ENCODE assay signal across 22 cellular contexts in genomic region chr9:15889555-15889954, GRCh38.
DNase-seq lines count a peak whose midpoint lies in the region; ATAC-seq and TF ChIP-seq lines count a peak whose summit lies in the region.
"Had no signal": no experiment of that assay in that cellular context is flagged by ENCODE, and none has a peak within 500 bp of the region (broad histone marks: within the 10 kb centered on the region; RNA-seq: fewer than 3 reads in every experiment).

No MANE protein-coding gene starts in this region.

- DNase-seq in cardiac muscle cell (ENCODE audit: low read depth in 1 of 2, low spot score in 1 of 2) (peak; percentile 0 to 86), right cardiac atrium (no peak), astrocyte of the spinal cord (ENCODE audit: low read depth, low spot score) (peak; percentile 32), foreskin keratinocyte (peak; percentile 18 to 52)
- DNase-seq: activated CD4-positive, alpha-beta T cell treated with anti-CD3 and anti-CD28 coated beads, Interleukin-2, amount 50 U/mL, for 48 hours; activated naive CD4-positive, alpha-beta T cell; effector memory CD8-positive, alpha-beta T cell; hypothalamus; NCI-H1092; NCI-H2029 treated with DMSO at 0.1 percent for 48 hours; NCI-H446; SJCRH30; stimulated activated CD4-positive, alpha-beta T cell treated with anti-CD3 and anti-CD28 coated beads, Interleukin-15, amount 100 ng/mL, for 24 hours had no signal

- no peaks in the 10 kb centered on the region for H3K36me3 ChIP-seq in cardiac muscle cell
- H3K36me3 ChIP-seq: HAP-1, right atrium auricular region, SJCRH30 had no signal

- H3K27ac Mint-ChIP-seq in stimulated activated memory B cell treated with anti-CD40 and anti-IgM and Interleukin-4, amounts not matched to agents 10 μg/mL and 1 μg/mL and 100 μg/mL, for 72 hours = no peak overlapping the region
- H3K27ac Mint-ChIP-seq: effector memory CD8-positive, alpha-beta T cell; WTC11 had no signal

- no peaks in the 10 kb centered on the region for H3K27me3 Mint-ChIP-seq in stimulated activated memory B cell treated with anti-CD40 and anti-IgM and Interleukin-4, amounts not matched to agents 10 μg/mL and 1 μg/mL and 100 μg/mL, for 72 hours
- H3K27me3 Mint-ChIP-seq: effector memory CD8-positive, alpha-beta T cell had no signal

- H3K4me3 Mint-ChIP-seq in stimulated activated memory B cell treated with anti-CD40 and anti-IgM and Interleukin-4, amounts not matched to agents 10 μg/mL and 1 μg/mL and 100 μg/mL, for 72 hours = no peak overlapping the region
- H3K4me3 Mint-ChIP-seq: effector memory CD8-positive, alpha-beta T cell; WTC11 had no signal

- intact Hi-C loops in right cardiac atrium (cut with DNase I) = no loop called here

- TF ChIP-seq CTCF in cardiac muscle cell (IDR thresholded peaks at IDR 0.05; ENCODE audit: low read depth, low read length) (no peak), astrocyte of the spinal cord (IDR thresholded peaks at IDR 0.05; ENCODE audit: low read depth, low read length) (no peak), foreskin keratinocyte (conservative IDR thresholded peaks at IDR 0.05) (no peak)

- H3K4me1 ChIP-seq in cardiac muscle cell (ENCODE audit: low read depth) (no peaks in the 10 kb centered on the region), right cardiac atrium (ENCODE audit: control insufficient read depth, insufficient read depth, low read length) (no peaks in the 10 kb centered on the region), foreskin keratinocyte (no peaks in the 10 kb centered on the region)
- H3K4me1 ChIP-seq: HAP-1, right atrium auricular region, SJCRH30 had no signal

- H3K27ac ChIP-seq in cardiac muscle cell = no peak overlapping the region
- H3K27ac ChIP-seq in right cardiac atrium (ENCODE audit: low read length) = no peak overlapping the region
- H3K27ac ChIP-seq in foreskin keratinocyte = no peak overlapping the region
- H3K27ac ChIP-seq: C4-2B, right atrium auricular region, SJCRH30 had no signal

- H3K4me3 ChIP-seq in cardiac muscle cell = no peak overlapping the region
- H3K4me3 ChIP-seq in right cardiac atrium (ENCODE audit: low read length) = no peak overlapping the region
- no peak overlapping the region for H3K4me3 ChIP-seq in astrocyte of the spinal cord (ENCODE audit: low read depth, low read length)
- H3K4me3 ChIP-seq: HAP-1, lung, right atrium auricular region, SJCRH30 had no signal

- H3K36me3 Mint-ChIP-seq in stimulated activated memory B cell treated with anti-CD40 and anti-IgM and Interleukin-4, amounts not matched to agents 10 μg/mL and 1 μg/mL and 100 μg/mL, for 72 hours = peaks cover 7% of the 10 kb centered on the region

- H3K9me3 Mint-ChIP-seq in stimulated activated memory B cell treated with anti-CD40 and anti-IgM and Interleukin-4, amounts not matched to agents 10 μg/mL and 1 μg/mL and 100 μg/mL, for 72 hours = peaks cover 7% of the 10 kb centered on the region

- 90% methylated on average over 1 of the region's 1 CpG for WGBS in right cardiac atrium

- in situ Hi-C loops in astrocyte of the spinal cord (cut with HindIII; ENCODE audit: low sequenced_read_pairs) = no loop called here

- H3K27me3 ChIP-seq in cardiac muscle cell = no peaks in the 10 kb centered on the region
- no peaks in the 10 kb centered on the region for H3K27me3 ChIP-seq in right cardiac atrium (ENCODE audit: control insufficient read depth, insufficient read depth)
- H3K27me3 ChIP-seq in foreskin keratinocyte = no peaks in the 10 kb centered on the region
- H3K27me3 ChIP-seq: right atrium auricular region, SJCRH30 had no signal

- no peaks in the 10 kb centered on the region for H3K9me3 ChIP-seq in cardiac muscle cell (ENCODE audit: low read depth)
- H3K9me3 ChIP-seq in right cardiac atrium (ENCODE audit: control insufficient read depth, low read length) = no peaks in the 10 kb centered on the region
- H3K9me3 ChIP-seq: HAP-1, SJCRH30 had no signal

- no peaks in the 10 kb centered on the region for H3K4me1 Mint-ChIP-seq in stimulated activated memory B cell treated with anti-CD40 and anti-IgM and Interleukin-4, amounts not matched to agents 10 μg/mL and 1 μg/mL and 100 μg/mL, for 72 hours
- H3K4me1 Mint-ChIP-seq: WTC11 had no signal

- ATAC-seq in right cardiac atrium = no peak
- ATAC-seq in foreskin keratinocyte = no peak
- no peak for ATAC-seq in stimulated activated memory B cell treated with anti-CD40 and anti-IgM and Interleukin-4, amounts not matched to agents 10 μg/mL and 1 μg/mL and 100 μg/mL, for 72 hours
- no peak for ATAC-seq in HG03159 (IDR thresholded peaks at IDR 0.05; ENCODE audit: unreplicated experiment)
- no peak for ATAC-seq in GM18868 (IDR thresholded peaks at IDR 0.05; ENCODE audit: unreplicated experiment)
- ATAC-seq in HG03342 (IDR thresholded peaks at IDR 0.05; ENCODE audit: unreplicated experiment) = no peak
- ATAC-seq: effector memory CD8-positive, alpha-beta T cell; WTC11 had no signal

Comparison
In these comparisons a context has a peak if more than half of its experiments do, and no peak if none do; other contexts are left out.
1. DNase-seq: peak in cardiac muscle cell (2 of 2), astrocyte of the spinal cord (single experiment) and foreskin keratinocyte (2 of 2); none in right cardiac atrium (0 of 3).